Comparison of ENCODE assay signal across 8 cellular contexts in genomic region chr10:986137-986825, GRCh38. TPM values are rescaled to one million over a fixed set of nuclear protein-coding genes. Genes with fewer than 3 reads are reported as not detected.
DNase-seq lines count a peak whose midpoint lies in the region; ATAC-seq and TF ChIP-seq lines count a peak whose summit lies in the region.

No MANE protein-coding gene starts in this region.

- H3K4me3 ChIP-seq in AG10803 (ENCODE audit: low read length) (no peak overlapping the region), A673 (ENCODE audit: low read depth, low read length, poor library complexity, severe bottlenecking) (no peak overlapping the region)

- peaks cover 19% of the 10 kb centered on the region for H3K36me3 Mint-ChIP-seq in WTC11

- H3K9me3 ChIP-seq in A673 (ENCODE audit: low read depth, low read length, poor library complexity, severe bottlenecking) = no peaks in the 10 kb centered on the region

- peaks cover 26% of the 10 kb centered on the region for H3K4me1 Mint-ChIP-seq in WTC11

- POLR2A ChIA-PET in WTC11 (lab: Charles Lee) = interaction anchor here (1.0 to 1.1 kb wide), 2 partner anchors 55 to 63 kb away, joined by 3 read pairs; partner anchors contain the start of genes IDI1 and LARP4B
- POLR2A ChIA-PET in A673 (lab: Charles Lee; ENCODE audit: low non-redundant PET) = no interaction called here

- no peak for ATAC-seq in WTC11

- peaks cover 4% of the 10 kb centered on the region for H3K36me3 ChIP-seq in A673 (ENCODE audit: insufficient read depth, low read length, poor library complexity, severe bottlenecking)

- intact Hi-C loops in A673 (cut with micrococcal nuclease; ENCODE audit: unreplicated experiment) = no loop called here

- DNase-seq in AG10803 (ENCODE audit: low read depth) = peak; percentile 46
- DNase-seq in HT1080 (ENCODE audit: low read depth) = peak; percentile 62
- DNase-seq in WTC11 (ENCODE audit: low spot score) = no peak
- peak; percentile 31 for DNase-seq in kidney glomerular epithelial cell (lab: John Stamatoyannopoulos, UW)
- DNase-seq in NCI-H526 treated with DMSO at 0.1 percent for 48 hours (lab: John Stamatoyannopoulos, UW) = no peak
- DNase-seq in A673 (ENCODE audit: low spot score) = no peak
- DNase-seq in SIG-M5 treated with dmso at 0.1 percent for 504 hours (lab: John Stamatoyannopoulos, UW; ENCODE audit: unreplicated experiment) = no peak
- no peak for DNase-seq in caudate nucleus (lab: John Stamatoyannopoulos, UW)

- H3K27me3 Mint-ChIP-seq in WTC11 (ENCODE audit: low read depth) = no peaks in the 10 kb centered on the region

- no peaks in the 10 kb centered on the region for H3K27me3 ChIP-seq in A673 (replicated peaks; ENCODE audit: insufficient read depth, low read depth, low read length, poor library complexity)

- H3K4me3 Mint-ChIP-seq in WTC11 = peak overlapping the region; percentile 95

- H3K9me3 Mint-ChIP-seq in WTC11 = peaks cover 7% of the 10 kb centered on the region

- H3K27ac ChIP-seq in A673 (ENCODE audit: low read depth, low read length, poor library complexity, severe bottlenecking) (no peak overlapping the region), caudate nucleus (ENCODE audit: low read depth, low read length) (no peak overlapping the region)

- CTCF ChIA-PET in WTC11 (lab: Charles Lee) = interaction anchor here (0.6 to 0.7 kb wide), 2 partner anchors 31 to 383 kb away, joined by 3 read pairs; no protein-coding TSS in a partner anchor
- CTCF ChIA-PET in A673 (lab: Charles Lee) = no interaction called here

- TF ChIP-seq CTCF in AG10803 (conservative IDR thresholded peaks at IDR 0.05; ENCODE audit: low read length) (no peak), WTC11 (IDR thresholded peaks at IDR 0.05) (no peak), A673 (conservative IDR thresholded peaks at IDR 0.05; ENCODE audit: low read depth, low read length) (no peak)

- peaks cover 15% of the 10 kb centered on the region for H3K4me1 ChIP-seq in A673 (ENCODE audit: insufficient read depth, low read length, poor library complexity, severe bottlenecking)

- H3K27ac Mint-ChIP-seq in WTC11 = no peak overlapping the region

- BruUV-seq in A673 (replicated peaks; lab: Mats Ljungman, UMichigan) = no TSS peak

TF ChIP-seq in WTC11, 78 proteins besides CTCF, POLR2A, EP300 and RAD21:
- TF ChIP-seq ZNF219 (CRISPR knock-in tag; IDR thresholded peaks at IDR 0.05; ENCODE audit: borderline replicate concordance) (no peak), ZMAT4 (CRISPR knock-in tag; IDR thresholded peaks at IDR 0.05) (no peak), ZBTB21 (CRISPR knock-in tag; IDR thresholded peaks at IDR 0.05; ENCODE audit: borderline replicate concordance) (no peak), KAT7 (CRISPR knock-in tag; IDR thresholded peaks at IDR 0.05; ENCODE audit: borderline replicate concordance) (no peak), ZNF512 (CRISPR knock-in tag; IDR thresholded peaks at IDR 0.05; ENCODE audit: borderline replicate concordance) (no peak), TEAD1 (CRISPR knock-in tag; IDR thresholded peaks at IDR 0.05) (no peak), STAT6 (CRISPR knock-in tag; conservative IDR thresholded peaks at IDR 0.05; ENCODE audit: low read depth) (no peak), NFATC4 (CRISPR knock-in tag; IDR thresholded peaks at IDR 0.05) (no peak), MXD4 (CRISPR knock-in tag; IDR thresholded peaks at IDR 0.05; ENCODE audit: borderline replicate concordance) (no peak), HMGA2 (CRISPR knock-in tag; IDR thresholded peaks at IDR 0.05) (no peak), NR1H2 (CRISPR knock-in tag; IDR thresholded peaks at IDR 0.05) (no peak), USF2 (CRISPR knock-in tag; IDR thresholded peaks at IDR 0.05) (no peak), CBFB (CRISPR knock-in tag; IDR thresholded peaks at IDR 0.05; ENCODE audit: low read depth) (no peak), SOX15 (CRISPR knock-in tag; IDR thresholded peaks at IDR 0.05) (no peak), ZNF317 (CRISPR knock-in tag; IDR thresholded peaks at IDR 0.05; ENCODE audit: borderline replicate concordance, low read depth) (no peak), FOXJ3 (CRISPR knock-in tag; IDR thresholded peaks at IDR 0.05; ENCODE audit: borderline replicate concordance) (no peak), PRRX2 (CRISPR knock-in tag; IDR thresholded peaks at IDR 0.05) (no peak)

RNA-seq across cellular contexts. Expression of gene GTPBP4, which starts 2.0 kb away (rescaled TPM):
- 59.1 and 87.0 TPM in 2 replicates for total RNA-seq in HT1080 (2014; rRNA removed; shearing (Covaris generic))
- 82.0 and 89.5 TPM in 2 replicates for polyA plus RNA-seq in HT1080 (2015; cell fraction: cytosol; rRNA removed)
- 158 and 180 TPM in 2 replicates for polyA plus RNA-seq in HT1080 (2015; cell fraction: nucleus; rRNA removed)
- 79.5 to 97.4 TPM (median 81.6 TPM) in 3 replicates for total RNA-seq in WTC11 (2021)
- total RNA-seq in A673 (2021) = 137 and 163 TPM in 2 replicates

RNA-seq across cellular contexts. Expression of gene IDI2, which starts 39.4 kb away (rescaled TPM):
- total RNA-seq in HT1080 (2014; rRNA removed; shearing (Covaris generic)) = not detected in 2 replicates
- not detected in 2 replicates for polyA plus RNA-seq in HT1080 (2015; cell fraction: cytosol; rRNA removed)
- polyA plus RNA-seq in HT1080 (2015; cell fraction: nucleus; rRNA removed) = not detected in 2 replicates
- total RNA-seq in WTC11 (2021) = not detected in 3 replicates
- not detected in 2 replicates for total RNA-seq in A673 (2021)

RNA-seq across cellular contexts. Expression of gene LARP4B, which starts 54.8 kb away (rescaled TPM):
- total RNA-seq in HT1080 (2014; rRNA removed; shearing (Covaris generic)) = 49.5 and 62.7 TPM in 2 replicates
- 40.0 and 48.9 TPM in 2 replicates for polyA plus RNA-seq in HT1080 (2015; cell fraction: cytosol; rRNA removed)
- 93.5 and 104 TPM in 2 replicates for polyA plus RNA-seq in HT1080 (2015; cell fraction: nucleus; rRNA removed)
- total RNA-seq in WTC11 (2021) (83.0 to 91.5 TPM (median 87.1 TPM) in 3 replicates), A673 (2021) (101 and 104 TPM in 2 replicates)

Comparison
In these comparisons a context has a peak if more than half of its experiments do, and no peak if none do; other contexts are left out.
1. DNase-seq: peak in AG10803 (single experiment), HT1080 (single experiment) and kidney glomerular epithelial cell (single experiment); none in WTC11 (single experiment), NCI-H526 treated with DMSO at 0.1 percent for 48 hours (single experiment), A673 (single experiment), SIG-M5 treated with dmso at 0.1 percent for 504 hours (single experiment) and caudate nucleus (0 of 61).